Comparison of ENCODE assay signal across 35 cellular contexts in genomic region chr13:50948576-50948975, GRCh38. TPM values are rescaled to one million over a fixed set of nuclear protein-coding genes. Genes with fewer than 3 reads are reported as not detected.
A peak's percentile ranks its signal among the peaks of the same experiment; 100 is the strongest.
DNase-seq lines count a peak whose midpoint lies in the region; FAIRE-seq and TF ChIP-seq lines count a peak whose summit lies in the region.
"Had no signal": no experiment of that assay in that cellular context is flagged by ENCODE, and none has a peak within 500 bp of the region (broad histone marks: within the 10 kb centered on the region; RNA-seq: fewer than 3 reads in every experiment).

No MANE protein-coding gene starts in this region.

- H3K9me3 ChIP-seq in SK-N-SH (no peaks in the 10 kb centered on the region), thyroid gland (no peaks in the 10 kb centered on the region), uterus (no peaks in the 10 kb centered on the region)
- H3K9me3 ChIP-seq: esophagus squamous epithelium, gastroesophageal sphincter, MG63, mucosa of descending colon, SJSA1, testis had no signal

- H3K79me2 ChIP-seq in SK-N-SH (ENCODE audit: insufficient read depth) = no peaks in the 10 kb centered on the region

- peak; percentile 26 for DNase-seq in EL
- DNase-seq in SK-N-SH = no peak
- DNase-seq in fibroblast of villous mesenchyme (ENCODE audit: low read depth) = peak; percentile 72
- no peak for DNase-seq in thyroid gland
- no peak for DNase-seq in RCC 7860 (ENCODE audit: low spot score)
- DNase-seq in ecto neural progenitor cell (ENCODE audit: low spot score) = no peak
- no peak for DNase-seq in uterus
- DNase-seq: activated CD4-positive, alpha-beta T cell treated with anti-CD3 and anti-CD28 coated beads, Interleukin-2, amount 10 ng/mL, durations not matched to agents 24 days and 14 days; activated CD8-positive, alpha-beta memory T cell treated with anti-CD3 and anti-CD28 coated beads for 24 hours; activated T-cell treated with anti-CD3 and anti-CD28 coated beads for 4 hours; dermis blood vessel endothelial cell; DMS79; esophagus squamous epithelium; mammary epithelial cell; MG63; mucosa of descending colon; NCI-H1105; NCI-H187 treated with DMSO at 0.1 percent for 48 hours; NCI-H2171; NCI-H82; small intestine; stimulated activated naive CD8-positive, alpha-beta T cell treated with anti-CD3 and anti-CD28 coated beads, Interleukin-15, Interleukin-2, amounts not matched to agents 100 U/mL and 50 U/mL, for 24 hours; T-cell; testis had no signal

- no peak overlapping the region for H3K4me2 ChIP-seq in SK-N-SH

- H3K27ac ChIP-seq in SK-N-SH (ENCODE audit: low read depth in 2 of 2, low read length in 1 of 2) = peak overlapping the region in 1 of 2 experiments; percentile 2; a peak in 1 of 4 replicates
- H3K27ac ChIP-seq in thyroid gland = peak overlapping the region in 2 of 3 donors; percentile 41 to 50
- peak overlapping the region in 1 of 2 donors; percentile 54 for H3K27ac ChIP-seq in uterus
- H3K27ac ChIP-seq: C4-2B, cardiac muscle cell, esophagus squamous epithelium, gastroesophageal sphincter, RWPE1, SJSA1, testis had no signal

- H3K36me3 ChIP-seq in SK-N-SH (replicated peaks in 1 of 2; ENCODE audit: control insufficient read depth in 1 of 2, insufficient read depth in 2 of 2, low read length in 1 of 2) = peaks cover 14 to 25% of the 10 kb centered on the region in 2 experiments
- peaks cover 2 to 5% of the 10 kb centered on the region in 2 donors for H3K36me3 ChIP-seq in thyroid gland
- no peaks in the 10 kb centered on the region for H3K36me3 ChIP-seq in uterus
- H3K36me3 ChIP-seq: cardiac muscle cell had no signal

- H3K9me2 ChIP-seq in SK-N-SH = no peaks in the 10 kb centered on the region

- H3K4me3 ChIP-seq in SK-N-SH (ENCODE audit: low read depth in 2 of 2, low read length in 1 of 2) (no peak overlapping the region), fibroblast of villous mesenchyme (ENCODE audit: low read depth, low read length) (no peak overlapping the region), thyroid gland (replicated peaks in 1 of 3) (no peak overlapping the region), uterus (no peak overlapping the region)
- H3K4me3 ChIP-seq: cardiac muscle cell, esophagus squamous epithelium, gastroesophageal sphincter, K562, MG63, mucosa of descending colon, SJSA1, testis had no signal

- CTCF ChIA-PET in SK-N-SH (lab: Yijun Ruan, JAX) = interaction anchor here (0.6 kb wide), 1 partner anchor 972 kb away, joined by 3 read pairs; no protein-coding TSS in a partner anchor

- H3K27me3 ChIP-seq in SK-N-SH (ENCODE audit: insufficient read depth) = no peaks in the 10 kb centered on the region
- no peaks in the 10 kb centered on the region for H3K27me3 ChIP-seq in thyroid gland
- H3K27me3 ChIP-seq in uterus = no peaks in the 10 kb centered on the region
- H3K27me3 ChIP-seq: cardiac muscle cell, esophagus squamous epithelium, gastroesophageal sphincter, MG63, SJSA1, testis had no signal

- H4K20me1 ChIP-seq in SK-N-SH (ENCODE audit: insufficient read depth) = no peaks in the 10 kb centered on the region

- peaks cover 2 to 8% of the 10 kb centered on the region in 2 experiments; a peak in 3 of 4 replicates for H3K4me1 ChIP-seq in SK-N-SH (ENCODE audit: control insufficient read depth in 1 of 2, insufficient read depth in 2 of 2, low read depth in 1 of 2, low read length in 1 of 2)
- H3K4me1 ChIP-seq in thyroid gland = peaks cover 0 to 15% of the 10 kb centered on the region in 2 donors
- no peaks in the 10 kb centered on the region for H3K4me1 ChIP-seq in uterus
- H3K4me1 ChIP-seq: SJSA1, testis had no signal

- H3F3A ChIP-seq in SK-N-SH (replicated peaks; ENCODE audit: insufficient read depth) = peaks cover 9% of the 10 kb centered on the region

- no peak overlapping the region for H3K9ac ChIP-seq in SK-N-SH

- no peak for FAIRE-seq in RCC 7860 (lab: Jason Lieb, UNC)
- FAIRE-seq: GM18507, GM19239, H1, HTR-8/SVneo, K562, small intestine, urothelium cell line had no signal

- no peak overlapping the region for H2AFZ ChIP-seq in SK-N-SH (ENCODE audit: low read depth)

- TF ChIP-seq RAD21 in SK-N-SH (IDR thresholded peaks at IDR 0.05; ENCODE audit: low read length) = no peak

- no peak for TF ChIP-seq POLR2A in thyroid gland (IDR thresholded peaks at IDR 0.05)
- TF ChIP-seq POLR2A in uterus (IDR thresholded peaks at IDR 0.05) = no peak

- TF ChIP-seq CTCF in SK-N-SH (IDR thresholded peaks at IDR 0.05) = no peak
- TF ChIP-seq CTCF in fibroblast of villous mesenchyme (IDR thresholded peaks at IDR 0.05; ENCODE audit: insufficient read depth, low read depth, low read length) = no peak
- no peak for TF ChIP-seq CTCF in thyroid gland (IDR thresholded peaks at IDR 0.05)
- TF ChIP-seq CTCF in uterus (IDR thresholded peaks at IDR 0.05) = no peak

- 88% methylated on average over 1 of the region's 1 CpG for WGBS in SK-N-SH (ENCODE audit: low lambda C conversion rate)
- WGBS in thyroid gland, 2 donors = 86 to 88% methylated on average over 1 of the region's 1 CpG

- POLR2A ChIA-PET in SK-N-SH (lab: Yijun Ruan, JAX) = no interaction called here

- intact Hi-C loops in thyroid gland (cut with DNase I) (no loop called here), uterus (cut with DNase I; ENCODE audit: low total_unique reads) (no loop called here)

- TF ChIP-seq EP300 in SK-N-SH (IDR thresholded peaks at IDR 0.05; ENCODE audit: borderline replicate concordance in 1 of 2, low read depth in 1 of 2, low read length in 1 of 2) = no peak

TF ChIP-seq in SK-N-SH, 30 proteins besides CTCF, POLR2A, EP300 and RAD21:
- TF ChIP-seq FOSL2 (IDR thresholded peaks at IDR 0.05; ENCODE audit: borderline replicate concordance, low read depth) = peak; percentile 8; the same call in 1 of the 2 replicates
- TF ChIP-seq FOXM1 (IDR thresholded peaks at IDR 0.05; ENCODE audit: low read depth) = no peak

RNA-seq across cellular contexts. Expression of gene RNASEH2B, which starts 39.0 kb away (rescaled TPM):
- polyA plus RNA-seq in SK-N-SH (2012; rRNA removed) = 13.0 and 18.3 TPM in 2 replicates
- 23.8 and 34.0 TPM in 2 replicates for polyA plus RNA-seq in SK-N-SH (2012; cell fraction: cytosol; rRNA removed)
- polyA plus RNA-seq in SK-N-SH (2012; cell fraction: nucleus; rRNA removed) = 9.5 and 14.8 TPM in 2 replicates
- total RNA-seq in fibroblast of villous mesenchyme (33.5 and 33.7 TPM in 2 replicates), thyroid gland (100 to 1,000 TPM in 1 of 4 donors, 10 to 100 TPM in 3; 51.5 to 116 (median 79.8) TPM), uterus (100 to 1,000 TPM; 101 to 183 (median 155) TPM)

Comparison
In these comparisons a context has a peak if more than half of its experiments do, and no peak if none do; other contexts are left out.
1. DNase-seq: peak in EL (single experiment) and fibroblast of villous mesenchyme (single experiment); none in SK-N-SH (single experiment), thyroid gland (0 of 2), RCC 7860 (single experiment), ecto neural progenitor cell (single experiment) and uterus (0 of 2).